ENCODE assay signal across 16 cellular contexts in genomic region chr6:114039835-114040234, GRCh38.
"Had no signal": no experiment of that assay in that cellular context is flagged by ENCODE, and none has a peak within 500 bp of the region (broad histone marks: within the 10 kb centered on the region; RNA-seq: fewer than 3 reads in every experiment).

No MANE protein-coding gene starts in this region.

- DNase-seq: activated CD4-positive, alpha-beta T cell treated with anti-CD3 and anti-CD28 coated beads for 1 hour; activated CD4-positive, alpha-beta T cell treated with anti-CD3 and anti-CD28 coated beads, Interleukin-2, amount 50 U/mL, for 1 hour; activated CD8-positive, alpha-beta T cell treated with anti-CD3 and anti-CD28 coated beads, Interleukin-2, amount 10 ng/mL, durations not matched to agents 7 days and 5 days; activated gamma-delta T cell treated with Interleukin-2 at 50 U/mL for 16 hours; aorta; effector CD4-positive, alpha-beta T cell; heart left ventricle; left ventricle myocardium superior; mammary epithelial cell; natural killer cell; retina; sigmoid colon; stimulated activated CD4-positive, alpha-beta T cell treated with anti-CD3 and anti-CD28 coated beads, Interleukin-15, amount 100 ng/mL, for 24 hours; stomach; uterus had no signal

- ATAC-seq: activated CD8-positive, alpha-beta T cell treated with anti-CD3 and anti-CD28 coated beads, Interleukin-2, amount 10 ng/mL, durations not matched to agents 7 days and 5 days; heart left ventricle; left ventricle myocardium superior; natural killer cell; stimulated activated memory B cell treated with anti-CD40 and anti-IgM and Interleukin-4, amounts not matched to agents 10 μg/mL and 1 μg/mL and 100 μg/mL, for 72 hours had no signal
